ENCODE assay signal across 16 cellular contexts in the genomic region with DNA sequence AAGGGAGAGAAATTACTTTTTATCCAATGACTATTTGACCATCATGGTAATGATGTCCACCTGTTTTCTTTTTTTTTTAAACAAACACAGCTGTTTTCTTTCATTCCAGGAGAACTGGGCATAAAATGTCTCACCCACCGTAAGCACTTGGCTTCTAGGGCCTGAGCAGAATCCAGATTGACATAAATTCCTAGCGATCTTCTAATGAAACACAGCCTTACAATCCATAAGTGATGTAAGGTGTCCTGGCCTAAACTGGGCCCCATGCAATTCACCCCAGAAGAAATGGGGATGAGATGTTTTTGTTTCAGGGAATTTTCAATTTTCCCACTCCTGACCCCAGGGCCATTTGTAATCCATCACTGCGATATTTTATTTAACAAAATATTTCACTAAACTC.
DNase-seq lines count a peak whose midpoint lies in the region; TF ChIP-seq lines count a peak whose summit lies in the region.
"Had no signal": no experiment of that assay in that cellular context is flagged by ENCODE, and none has a peak within 500 bp of the region (broad histone marks: within the 10 kb centered on the region; RNA-seq: fewer than 3 reads in every experiment).

No MANE protein-coding gene starts in this region.

- no peaks in the 10 kb centered on the region for H3K36me3 Mint-ChIP-seq in nephron (ENCODE audit: low read depth)
- no peaks in the 10 kb centered on the region for H3K36me3 Mint-ChIP-seq in glutamatergic neuron (ENCODE audit: unreplicated experiment)
- H3K36me3 Mint-ChIP-seq in activated naive CD4-positive, alpha-beta T cell treated with anti-CD3 and anti-CD28 coated beads, Interleukin-2, amount 10 ng/mL, durations not matched to agents 7 days and 5 days, result no peaks in the 10 kb centered on the region
- H3K36me3 Mint-ChIP-seq: CD4-positive, alpha-beta memory T cell had no signal

- H3K27me3 Mint-ChIP-seq in nephron (ENCODE audit: low read depth) (no peaks in the 10 kb centered on the region), glutamatergic neuron (ENCODE audit: unreplicated experiment) (no peaks in the 10 kb centered on the region)
- H3K27me3 Mint-ChIP-seq in activated naive CD4-positive, alpha-beta T cell treated with anti-CD3 and anti-CD28 coated beads, Interleukin-2, amount 10 ng/mL, durations not matched to agents 7 days and 5 days, result no peaks in the 10 kb centered on the region

- DNase-seq in AG10803 (ENCODE audit: low read depth) (peak; percentile 97), GM04504 (ENCODE audit: low read depth) (peak; percentile 55), fibroblast of gingiva (ENCODE audit: low read depth) (peak; percentile 50), glutamatergic neuron (no peak), mesenchymal stem cell (no peak)
- no peak for DNase-seq in activated naive CD4-positive, alpha-beta T cell treated with anti-CD3 and anti-CD28 coated beads, Interleukin-2, amount 10 ng/mL, durations not matched to agents 7 days and 5 days
- DNase-seq: ACHN; Calu3; CD4-positive, alpha-beta memory T cell; GOT3; NCI-H1105; NCI-H2081 treated with DMSO at 0.1 percent for 48 hours; Peyer's patch had no signal

- H2AFZ ChIP-seq in mesenchymal stem cell (ENCODE audit: low read depth, low read length), result no peak overlapping the region

- no peak overlapping the region for H2BK15ac ChIP-seq in mesenchymal stem cell (ENCODE audit: low read depth, poor library complexity, severe bottlenecking)

- no peak for TF ChIP-seq CTCF in AG10803 (conservative IDR thresholded peaks at IDR 0.05; ENCODE audit: low read length)
- no peak for TF ChIP-seq CTCF in nephron (IDR thresholded peaks at IDR 0.05; ENCODE audit: unreplicated experiment in 3 of 3)
- TF ChIP-seq CTCF in glutamatergic neuron (IDR thresholded peaks at IDR 0.05; ENCODE audit: partially characterized antibody, unreplicated experiment), result no peak

- H3K4me3 Mint-ChIP-seq in nephron (no peak overlapping the region), glutamatergic neuron (ENCODE audit: unreplicated experiment) (no peak overlapping the region)
- no peak overlapping the region for H3K4me3 Mint-ChIP-seq in activated naive CD4-positive, alpha-beta T cell treated with anti-CD3 and anti-CD28 coated beads, Interleukin-2, amount 10 ng/mL, durations not matched to agents 7 days and 5 days
- H3K4me3 Mint-ChIP-seq: CD4-positive, alpha-beta memory T cell had no signal

- no peaks in the 10 kb centered on the region for H3K9me3 ChIP-seq in mesenchymal stem cell (ENCODE audit: control insufficient read depth, low read length)
- H3K9me3 ChIP-seq: BLaER1, Peyer's patch had no signal

- H3K18ac ChIP-seq in mesenchymal stem cell (ENCODE audit: low read depth in 1 of 2, low read length in 2 of 2), result no peak overlapping the region

- no peak overlapping the region for H3K4me3 ChIP-seq in AG10803 (ENCODE audit: low read length)
- H3K4me3 ChIP-seq in mesenchymal stem cell (ENCODE audit: insufficient read depth in 1 of 2, low read depth in 1 of 2, low read length in 2 of 2), result no peak overlapping the region
- H3K4me3 ChIP-seq: BLaER1, Peyer's patch, SK-N-MC had no signal

- H3K36me3 ChIP-seq in mesenchymal stem cell (ENCODE audit: control insufficient read depth in 1 of 2, insufficient read depth in 2 of 2, low read depth in 1 of 2, low read length in 2 of 2), result no peaks in the 10 kb centered on the region
- H3K36me3 ChIP-seq: BLaER1, Peyer's patch had no signal

- no peaks in the 10 kb centered on the region for H3K79me1 ChIP-seq in mesenchymal stem cell (replicated peaks; ENCODE audit: low read length, poor library complexity, severe bottlenecking)

- no peak overlapping the region for H2AK5ac ChIP-seq in mesenchymal stem cell (ENCODE audit: low read length, severe bottlenecking)

- H3K14ac ChIP-seq in mesenchymal stem cell (ENCODE audit: low read length in 2 of 2), result no peak overlapping the region

- no peak overlapping the region for H3K9ac ChIP-seq in mesenchymal stem cell (ENCODE audit: low read length)
- H3K9ac ChIP-seq: BLaER1 had no signal

- no peak overlapping the region for H2BK120ac ChIP-seq in mesenchymal stem cell (ENCODE audit: low read depth, low read length)

- H4K8ac ChIP-seq in mesenchymal stem cell (ENCODE audit: low read length), result no peak overlapping the region

- H3K9me3 Mint-ChIP-seq in nephron (peaks cover 2% of the 10 kb centered on the region), glutamatergic neuron (ENCODE audit: unreplicated experiment) (no peaks in the 10 kb centered on the region)
- no peaks in the 10 kb centered on the region for H3K9me3 Mint-ChIP-seq in activated naive CD4-positive, alpha-beta T cell treated with anti-CD3 and anti-CD28 coated beads, Interleukin-2, amount 10 ng/mL, durations not matched to agents 7 days and 5 days

- no peak overlapping the region for H3K4ac ChIP-seq in mesenchymal stem cell (ENCODE audit: low read depth in 1 of 2, low read length in 2 of 2)

- no peak overlapping the region for H2BK5ac ChIP-seq in mesenchymal stem cell (ENCODE audit: low read depth, low read length, poor library complexity, severe bottlenecking)

- H3K23ac ChIP-seq in mesenchymal stem cell (ENCODE audit: low read length in 2 of 2), result no peak overlapping the region

- CTCF ChIA-PET in activated naive CD4-positive, alpha-beta T cell treated with anti-CD3 and anti-CD28 coated beads, Interleukin-2, amount 10 ng/mL, durations not matched to agents 7 days and 5 days (lab: Charles Lee), result no interaction called here

- 78% methylated on average over 2 of the region's 3 CpGs for WGBS in mesenchymal stem cell

- H3K27ac ChIP-seq in mesenchymal stem cell (ENCODE audit: low read length, poor library complexity, severe bottlenecking), result no peak overlapping the region
- H3K27ac ChIP-seq: BLaER1, Peyer's patch, SK-N-MC had no signal

- no peaks in the 10 kb centered on the region for H3K4me1 ChIP-seq in mesenchymal stem cell (ENCODE audit: control insufficient read depth, insufficient read depth, low read depth, low read length)
- H3K4me1 ChIP-seq: BLaER1, Peyer's patch had no signal

- peak overlapping the region in 2 of 3 experiments; percentile 6 to 70 for H3K27ac Mint-ChIP-seq in nephron
- H3K27ac Mint-ChIP-seq in glutamatergic neuron (ENCODE audit: unreplicated experiment), result no peak overlapping the region
- H3K27ac Mint-ChIP-seq in activated naive CD4-positive, alpha-beta T cell treated with anti-CD3 and anti-CD28 coated beads, Interleukin-2, amount 10 ng/mL, durations not matched to agents 7 days and 5 days, result no peak overlapping the region
- H3K27ac Mint-ChIP-seq: CD4-positive, alpha-beta memory T cell had no signal

- H3K27me3 ChIP-seq in mesenchymal stem cell (ENCODE audit: control insufficient read depth in 1 of 2, insufficient read depth in 1 of 2, low read length in 2 of 2), result no peaks in the 10 kb centered on the region
- H3K27me3 ChIP-seq: BLaER1, Peyer's patch had no signal

- H2BK12ac ChIP-seq in mesenchymal stem cell (ENCODE audit: low read length in 2 of 2), result no peak overlapping the region

- no peak overlapping the region for H3K4me2 ChIP-seq in mesenchymal stem cell (ENCODE audit: low read length, poor library complexity, severe bottlenecking)
- H3K4me2 ChIP-seq: BLaER1 had no signal

- H3K4me1 Mint-ChIP-seq in nephron, result peaks cover 19% of the 10 kb centered on the region
- no peaks in the 10 kb centered on the region for H3K4me1 Mint-ChIP-seq in glutamatergic neuron (ENCODE audit: low read depth, unreplicated experiment)
- no peaks in the 10 kb centered on the region for H3K4me1 Mint-ChIP-seq in activated naive CD4-positive, alpha-beta T cell treated with anti-CD3 and anti-CD28 coated beads, Interleukin-2, amount 10 ng/mL, durations not matched to agents 7 days and 5 days

- H4K91ac ChIP-seq in mesenchymal stem cell (ENCODE audit: low read length), result no peak overlapping the region

Comparison
In these comparisons a context has a peak if more than half of its experiments do, and no peak if none do; other contexts are left out.
1. DNase-seq: peak in AG10803 (single experiment), GM04504 (single experiment) and fibroblast of gingiva (single experiment); none in glutamatergic neuron (single experiment), mesenchymal stem cell (single experiment) and activated naive CD4-positive, alpha-beta T cell treated with anti-CD3 and anti-CD28 coated beads, Interleukin-2, amount 10 ng/mL, durations not matched to agents 7 days and 5 days (single experiment).
2. H3K27ac Mint-ChIP-seq: peak in nephron (2 of 3); none in glutamatergic neuron (single experiment) and activated naive CD4-positive, alpha-beta T cell treated with anti-CD3 and anti-CD28 coated beads, Interleukin-2, amount 10 ng/mL, durations not matched to agents 7 days and 5 days (single experiment).